Comparison of ENCODE assay signal across 24 cellular contexts in the genomic region with DNA sequence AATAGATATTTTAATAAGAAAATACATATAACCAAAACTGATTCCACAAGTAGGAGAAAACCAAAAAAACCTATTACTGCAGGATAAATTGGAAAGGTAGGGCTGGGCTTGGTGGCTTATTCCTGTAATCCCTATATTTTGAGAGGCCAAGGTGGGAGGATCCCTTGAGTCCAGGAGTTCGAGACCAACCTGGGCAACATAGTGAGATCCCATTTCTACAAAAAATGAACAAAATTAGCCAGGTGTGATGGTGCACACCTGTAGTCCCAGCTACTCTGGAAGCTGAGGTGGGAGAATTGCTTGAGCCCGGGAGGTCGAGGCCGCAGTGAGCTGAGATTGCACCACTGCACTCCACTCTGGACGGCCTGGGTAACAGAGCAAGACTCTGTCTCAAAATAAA.
DNase-seq lines count a peak whose midpoint lies in the region; ATAC-seq, FAIRE-seq and TF ChIP-seq lines count a peak whose summit lies in the region.
"Had no signal": no experiment of that assay in that cellular context is flagged by ENCODE, and none has a peak within 500 bp of the region (broad histone marks: within the 10 kb centered on the region; RNA-seq: fewer than 3 reads in every experiment).

No MANE protein-coding gene starts in this region.

- H3K4me2 ChIP-seq in K562 (ENCODE audit: insufficient read depth, low read length) (no peak overlapping the region), osteoblast (ENCODE audit: insufficient read depth, low read length) (no peak overlapping the region)
- H3K4me2 ChIP-seq: A549 had no signal

- H3K79me2 ChIP-seq in K562 (ENCODE audit: control insufficient read depth, insufficient read depth, low read length) (no peaks in the 10 kb centered on the region), osteoblast (ENCODE audit: insufficient read depth, low read length) (no peaks in the 10 kb centered on the region)

- in situ Hi-C loops in K562 (cut with MboI) = no loop called here

- H2AFZ ChIP-seq in K562 (ENCODE audit: low read depth, low read length) (no peak overlapping the region), osteoblast (ENCODE audit: low read length) (no peak overlapping the region)

- H3K9ac ChIP-seq in K562 (ENCODE audit: insufficient read depth in 1 of 2, low read depth in 2 of 2, low read length in 2 of 2) = no peak overlapping the region
- H3K9ac ChIP-seq: BLaER1 treated with 17β-estradiol and CSF1 and Interleukin-3, amounts not matched to agents 10 nM and 100 nM had no signal

- H3K4me1 Mint-ChIP-seq in T-helper 2 cell treated with Interferon-gamma antibody and Interleukin-4, amounts not matched to agents 5 μg/mL and 100 μg/mL, for 36 hours (ENCODE audit: low read depth) = no peaks in the 10 kb centered on the region

- BruUV-seq in K562 (replicated peaks; lab: Mats Ljungman, UMichigan) = no TSS peak

- no peak overlapping the region for H3K4me3 ChIP-seq in HEK293 (ENCODE audit: low read depth, low read length)
- no peak overlapping the region for H3K4me3 ChIP-seq in K562
- no peak overlapping the region for H3K4me3 ChIP-seq in osteoblast (ENCODE audit: insufficient read depth, low read length)
- no peak overlapping the region for H3K4me3 ChIP-seq in aorta (ENCODE audit: low read length in 2 of 2)
- H3K4me3 ChIP-seq in psoas muscle = no peak overlapping the region
- H3K4me3 ChIP-seq: A549; BLaER1 treated with 17β-estradiol and CSF1 and Interleukin-3, amounts not matched to agents 10 nM and 100 nM; GM12878 had no signal

- no peak for DNase-seq in K562 (ENCODE audit: extremely low read depth in 1 of 4, low spot score in 3 of 4)
- peak; percentile 15 for DNase-seq in osteoblast (ENCODE audit: insufficient read length, low spot score, missing footprints)
- DNase-seq in aorta = peak; percentile 6 to 37
- DNase-seq in psoas muscle = no peak
- DNase-seq in T-helper 2 cell treated with Interferon-gamma antibody and Interleukin-4, amounts not matched to agents 5 μg/mL and 100 μg/mL, for 36 hours (ENCODE audit: low spot score) = no peak
- no peak for DNase-seq in NOMO-1 treated with dmso at 0.1 percent for 144 hours (lab: John Stamatoyannopoulos, UW; ENCODE audit: unreplicated experiment)
- DNase-seq: AML-193; Caco-2; Calu3; CD4-positive, alpha-beta T cell; CD8-positive, alpha-beta T cell; DND-41; EL; GDM1 had no signal

- H3K9me3 Mint-ChIP-seq in T-helper 2 cell treated with Interferon-gamma antibody and Interleukin-4, amounts not matched to agents 5 μg/mL and 100 μg/mL, for 36 hours = peaks cover 4% of the 10 kb centered on the region
- H3K9me3 Mint-ChIP-seq: CD4-positive, alpha-beta T cell had no signal

- intact Hi-C loops in K562 (cut with micrococcal nuclease) = no loop called here
- intact Hi-C loops in aorta (cut with DNase I) = no loop called here
- intact Hi-C loops in psoas muscle (cut with DNase I) = no loop called here

- H3K4me1 ChIP-seq in HEK293 (ENCODE audit: control insufficient read depth, insufficient read depth, low read length) (no peaks in the 10 kb centered on the region), K562 (replicated peaks in 1 of 2; ENCODE audit: control insufficient read depth in 2 of 2, insufficient read depth in 2 of 2, low read length in 2 of 2) (no peaks in the 10 kb centered on the region), osteoblast (ENCODE audit: insufficient read depth, low read length) (peaks cover 7% of the 10 kb centered on the region), aorta (ENCODE audit: control insufficient read depth in 1 of 2, insufficient read depth in 2 of 2, low read length in 2 of 2) (no peaks in the 10 kb centered on the region), psoas muscle (no peaks in the 10 kb centered on the region)

- CTCF ChIA-PET in HEK293 (lab: Yijun Ruan, JAX) (no interaction called here), K562 (lab: Yijun Ruan, JAX; ENCODE audit: low intra/inter-chr PET ratio) (no interaction called here)

- no peak overlapping the region for H3K27ac Mint-ChIP-seq in T-helper 2 cell treated with Interferon-gamma antibody and Interleukin-4, amounts not matched to agents 5 μg/mL and 100 μg/mL, for 36 hours
- H3K27ac Mint-ChIP-seq: B cell; CD4-positive, alpha-beta T cell; CD8-positive, alpha-beta T cell had no signal

- TF ChIP-seq CTCF in HEK293 (tag by site-specific recombination; IDR thresholded peaks at IDR 0.05) = no peak
- no peak for TF ChIP-seq CTCF in K562 (IDR thresholded peaks at IDR 0.05 in 2 of 3, conservative IDR thresholded peaks at IDR 0.05 in 1 of 3; ENCODE audit: insufficient read depth in 2 of 3, low read depth in 1 of 3, low read length in 3 of 3)
- TF ChIP-seq CTCF in osteoblast (IDR thresholded peaks at IDR 0.05; ENCODE audit: extremely low read depth, low read depth, low read length) = no peak
- TF ChIP-seq CTCF in psoas muscle (IDR thresholded peaks at IDR 0.05) = no peak

- 34% methylated on average over 4 of the region's 5 CpGs for WGBS in K562 (ENCODE audit: insufficient coverage, low coverage, missing lambda C conversion rate)
- 94 to 96% methylated on average over 5 of the region's 5 CpGs for WGBS in aorta, 2 donors
- 91 to 97% (median 95%) methylated on average over 5 of the region's 5 CpGs for WGBS in psoas muscle, 3 donors

- no peaks in the 10 kb centered on the region for H3K9me1 ChIP-seq in K562 (ENCODE audit: control insufficient read depth, insufficient read depth, low read length)

- H3K9me3 ChIP-seq in HEK293 (ENCODE audit: control insufficient read depth, insufficient read depth, low read depth, low read length) (no peaks in the 10 kb centered on the region), K562 (replicated peaks; ENCODE audit: control insufficient read depth, insufficient read depth, low read depth, low read length) (no peaks in the 10 kb centered on the region), osteoblast (ENCODE audit: low read depth, low read length) (no peaks in the 10 kb centered on the region), aorta (ENCODE audit: control insufficient read depth, low read length) (no peaks in the 10 kb centered on the region), psoas muscle (peaks cover 4% of the 10 kb centered on the region)

- no peak overlapping the region for H3K4me3 Mint-ChIP-seq in T-helper 2 cell treated with Interferon-gamma antibody and Interleukin-4, amounts not matched to agents 5 μg/mL and 100 μg/mL, for 36 hours
- H3K4me3 Mint-ChIP-seq: B cell; CD4-positive, alpha-beta T cell; CD8-positive, alpha-beta T cell had no signal

- H3K27me3 ChIP-seq in K562 (ENCODE audit: control insufficient read depth in 2 of 2, insufficient read depth in 2 of 2, low read length in 2 of 2) = no peaks in the 10 kb centered on the region
- no peaks in the 10 kb centered on the region for H3K27me3 ChIP-seq in osteoblast (ENCODE audit: insufficient read depth, low read length)
- H3K27me3 ChIP-seq in aorta (ENCODE audit: control insufficient read depth in 1 of 2, insufficient read depth in 2 of 2, low read length in 1 of 2) = no peaks in the 10 kb centered on the region
- H3K27me3 ChIP-seq in psoas muscle (ENCODE audit: insufficient read depth in 3 of 3, low read length in 2 of 3) = peaks cover 0 to 4% (median 0%) of the 10 kb centered on the region in 3 donors

- H3K27ac ChIP-seq in HEK293 (ENCODE audit: extremely low read depth, low read depth, low read length) (no peak overlapping the region), K562 (ENCODE audit: extremely low read depth, low read depth, low read length) (no peak overlapping the region), osteoblast (ENCODE audit: low read depth, low read length) (no peak overlapping the region), aorta (ENCODE audit: low read depth in 1 of 2, low read length in 2 of 2) (no peak overlapping the region), psoas muscle (no peak overlapping the region)
- H3K27ac ChIP-seq: 22Rv1; A549; BLaER1 treated with 17β-estradiol and CSF1 and Interleukin-3, amounts not matched to agents 10 nM and 100 nM; C4-2B had no signal

- H3K36me3 Mint-ChIP-seq in T-helper 2 cell treated with Interferon-gamma antibody and Interleukin-4, amounts not matched to agents 5 μg/mL and 100 μg/mL, for 36 hours (ENCODE audit: low read depth) = no peaks in the 10 kb centered on the region
- H3K36me3 Mint-ChIP-seq: CD8-positive, alpha-beta T cell had no signal

- TF ChIP-seq RAD21 in K562 (CRISPR knock-in tag; conservative IDR thresholded peaks at IDR 0.05 in 1 of 2, IDR thresholded peaks at IDR 0.05 in 1 of 2) = no peak

- H4K20me1 ChIP-seq in K562 (replicated peaks; ENCODE audit: control insufficient read depth, insufficient read depth, low read length) (no peaks in the 10 kb centered on the region), osteoblast (ENCODE audit: insufficient read depth, low read length) (no peaks in the 10 kb centered on the region)
- H4K20me1 ChIP-seq: BLaER1 treated with 17β-estradiol and CSF1 and Interleukin-3, amounts not matched to agents 10 nM and 100 nM had no signal

- H3K36me3 ChIP-seq in HEK293 (ENCODE audit: control insufficient read depth in 2 of 2, insufficient read depth in 1 of 2, low read length in 2 of 2) (no peaks in the 10 kb centered on the region), K562 (ENCODE audit: control insufficient read depth, insufficient read depth, low read length) (no peaks in the 10 kb centered on the region), osteoblast (ENCODE audit: insufficient read depth, low read length) (no peaks in the 10 kb centered on the region), aorta (ENCODE audit: control insufficient read depth in 1 of 2, insufficient read depth in 2 of 2, low read length in 1 of 2) (no peaks in the 10 kb centered on the region), psoas muscle (ENCODE audit: insufficient read depth in 1 of 2, low read depth in 1 of 2) (no peaks in the 10 kb centered on the region)
- H3K36me3 ChIP-seq: BLaER1 treated with 17β-estradiol and CSF1 and Interleukin-3, amounts not matched to agents 10 nM and 100 nM had no signal

- H3K27me3 Mint-ChIP-seq in T-helper 2 cell treated with Interferon-gamma antibody and Interleukin-4, amounts not matched to agents 5 μg/mL and 100 μg/mL, for 36 hours (ENCODE audit: low read depth) = peaks cover 9% of the 10 kb centered on the region
- H3K27me3 Mint-ChIP-seq: CD4-positive, alpha-beta T cell had no signal

- no peak for FAIRE-seq in K562 (lab: Jason Lieb, UNC)
- FAIRE-seq: A549, D721Med, GM12878, GM12892, GM18507 had no signal

- TF ChIP-seq POLR2A in K562 (conservative IDR thresholded peaks at IDR 0.05) = no peak

- TF ChIP-seq EP300 in K562 (IDR thresholded peaks at IDR 0.05; ENCODE audit: low read length) = no peak

- ATAC-seq in K562 (no peak), aorta (ENCODE audit: low FRiP score) (no peak), psoas muscle (no peak)
- ATAC-seq: A549; CD8-positive, alpha-beta T cell; GM12878 had no signal

- POLR2A ChIA-PET in HEK293 (lab: Yijun Ruan, JAX) = no interaction called here
- POLR2A ChIA-PET in K562 (lab: Yijun Ruan, JAX) = no interaction called here

TF ChIP-seq in HEK293, 187 proteins besides CTCF, POLR2A, EP300 and RAD21 (continues in another document):
- TF ChIP-seq IKZF3 (tag by site-specific recombination; IDR thresholded peaks at IDR 0.05) = no peak
- TF ChIP-seq ZNF560 (tag by site-specific recombination; IDR thresholded peaks at IDR 0.05; ENCODE audit: borderline replicate concordance) = no peak

TF ChIP-seq in K562, 482 proteins besides CTCF, POLR2A, EP300 and RAD21:
- no peak for TF ChIP-seq CHD1 (IDR thresholded peaks at IDR 0.05; ENCODE audit: low read length)
- TF ChIP-seq ZNF121 (CRISPR knock-in tag; conservative IDR thresholded peaks at IDR 0.05) = peak; percentile 69
TF ChIP-seq in K562: peak in this region for 1.

Comparison
In these comparisons a context has a peak if more than half of its experiments do, and no peak if none do; other contexts are left out.
1. DNase-seq: peak in osteoblast (single experiment) and aorta (2 of 2); none in K562 (0 of 4), psoas muscle (0 of 2), T-helper 2 cell treated with Interferon-gamma antibody and Interleukin-4, amounts not matched to agents 5 μg/mL and 100 μg/mL, for 36 hours (single experiment) and NOMO-1 treated with dmso at 0.1 percent for 144 hours (single experiment).
2. Of the 44 proteins assayed by ChIP-seq in both K562 and HEK293: peak only in K562: none; only in HEK293: none; in both: ZNF121; in neither: 43.